ENCODE assay signal across 26 cellular contexts in genomic region chr11:120037111-120037510, GRCh38.
"Had no signal": no experiment of that assay in that cellular context is flagged by ENCODE, and none has a peak within 500 bp of the region (broad histone marks: within the 10 kb centered on the region; RNA-seq: fewer than 3 reads in every experiment).

No MANE protein-coding gene starts in this region.

- H3K9ac ChIP-seq: neural progenitor cell had no signal

- H3K27ac ChIP-seq: left ventricle myocardium inferior, neural progenitor cell, neutrophil, ovary, prostate gland, skin epidermis, tibial nerve, upper lobe of left lung had no signal

- H3K4me3 ChIP-seq: left ventricle myocardium inferior, lung, neural progenitor cell, ovary, prostate gland, skin epidermis, tibial nerve, upper lobe of left lung had no signal

- H3K9me3 ChIP-seq: neutrophil, ovary, prostate gland had no signal

- ATAC-seq: natural killer cell; right cardiac atrium; sciatic nerve; stimulated activated effector memory CD8-positive, alpha-beta T cell treated with anti-CD3 and anti-CD28 coated beads, Interleukin-12 subunit alpha, Interleukin-12 subunit beta, amount 100 ng/mL, for 72 hours; stimulated activated naive CD8-positive, alpha-beta T cell treated with anti-CD3 and anti-CD28 coated beads, Interleukin-15, amount 100 ng/mL, for 72 hours had no signal

- H3K9me3 Mint-ChIP-seq: immature natural killer cell; natural killer cell; stimulated activated effector memory CD8-positive, alpha-beta T cell treated with anti-CD3 and anti-CD28 coated beads, Interleukin-12 subunit alpha, Interleukin-12 subunit beta, amount 100 ng/mL, for 72 hours had no signal

- H2AFZ ChIP-seq: neural progenitor cell had no signal

- H3K36me3 Mint-ChIP-seq: immature natural killer cell; naive B cell; natural killer cell; neural progenitor cell; stimulated activated effector memory CD8-positive, alpha-beta T cell treated with anti-CD3 and anti-CD28 coated beads, Interleukin-12 subunit alpha, Interleukin-12 subunit beta, amount 100 ng/mL, for 72 hours had no signal

- H3K36me3 ChIP-seq: left ventricle myocardium inferior, neural progenitor cell, neutrophil, ovary, prostate gland, tibial nerve, upper lobe of left lung had no signal

- H3K4me3 Mint-ChIP-seq: immature natural killer cell; mesothelial cell of epicardium; naive B cell; natural killer cell; nephron progenitor cell; neural progenitor cell; stimulated activated effector memory CD8-positive, alpha-beta T cell treated with anti-CD3 and anti-CD28 coated beads, Interleukin-12 subunit alpha, Interleukin-12 subunit beta, amount 100 ng/mL, for 72 hours; stimulated activated naive CD8-positive, alpha-beta T cell treated with anti-CD3 and anti-CD28 coated beads, Interleukin-15, amount 100 ng/mL, for 72 hours had no signal

- H3K4me1 ChIP-seq: left ventricle myocardium inferior, prostate gland, tibial nerve, upper lobe of left lung had no signal

- H3K4me2 ChIP-seq: neural progenitor cell had no signal

- H3K4me1 Mint-ChIP-seq: immature natural killer cell; naive B cell; natural killer cell; stimulated activated effector memory CD8-positive, alpha-beta T cell treated with anti-CD3 and anti-CD28 coated beads, Interleukin-12 subunit alpha, Interleukin-12 subunit beta, amount 100 ng/mL, for 72 hours; stimulated activated naive CD8-positive, alpha-beta T cell treated with anti-CD3 and anti-CD28 coated beads, Interleukin-15, amount 100 ng/mL, for 72 hours had no signal

- H3K27me3 ChIP-seq: neural progenitor cell, neutrophil, ovary, tibial nerve, upper lobe of left lung had no signal

- DNase-seq: hypothalamus; immature natural killer cell; left ventricle myocardium inferior; naive B cell; natural killer cell; nephron progenitor cell; occipital lobe; ovary; retina; right cardiac atrium; stimulated activated CD4-positive, alpha-beta T cell treated with anti-CD3 and anti-CD28 coated beads, Interleukin-12 subunit alpha, Interleukin-12 subunit beta, amount 100 ng/mL, for 4 hours; stimulated activated CD4-positive, alpha-beta T cell treated with anti-CD3 and anti-CD28 coated beads, Interleukin-15, amount 100 ng/mL, for 24 hours; stimulated activated CD4-positive, alpha-beta T cell treated with anti-CD3 and anti-CD28 coated beads, Interleukin-4, amount 100 ng/mL, for 24 hours; stimulated activated naive CD4-positive, alpha-beta T cell treated with Interleukin-2 at 50 U/mL for 16 hours; stimulated activated naive CD8-positive, alpha-beta T cell treated with anti-CD3 and anti-CD28 coated beads, Interleukin-15, amount 100 ng/mL, for 72 hours; substantia nigra; upper lobe of left lung had no signal

- H3K27ac Mint-ChIP-seq: immature natural killer cell; mesothelial cell of epicardium; naive B cell; natural killer cell; nephron progenitor cell; neural progenitor cell; stimulated activated effector memory CD8-positive, alpha-beta T cell treated with anti-CD3 and anti-CD28 coated beads, Interleukin-12 subunit alpha, Interleukin-12 subunit beta, amount 100 ng/mL, for 72 hours; stimulated activated naive CD8-positive, alpha-beta T cell treated with anti-CD3 and anti-CD28 coated beads, Interleukin-15, amount 100 ng/mL, for 72 hours had no signal
